In the genomic region with DNA sequence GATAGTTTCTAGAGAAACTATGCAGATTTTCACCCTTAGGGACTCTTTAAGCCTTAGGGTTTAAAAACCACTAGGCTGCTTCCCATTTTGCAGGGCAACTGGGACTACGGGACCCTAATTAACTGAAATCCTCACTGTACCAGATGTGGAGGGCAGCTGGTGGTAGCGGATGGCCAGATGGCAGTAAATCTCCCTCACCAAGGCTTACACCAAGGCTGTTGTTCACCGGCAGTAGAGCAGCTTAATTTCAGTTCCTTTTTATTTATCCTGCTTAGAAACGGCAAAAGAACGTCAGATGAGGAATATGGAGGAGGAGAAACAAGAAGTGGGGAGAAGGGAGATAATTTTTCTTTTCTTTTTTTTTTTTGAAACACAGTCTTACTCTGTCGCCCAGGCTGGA, we compare ENCODE assay signal across 11 cellular contexts. TPM values are rescaled to one million over a fixed set of nuclear protein-coding genes. Genes with fewer than 3 reads are reported as not detected.
A peak's percentile ranks its signal among the peaks of the same experiment; 100 is the strongest.
DNase-seq lines count a peak whose midpoint lies in the region; ATAC-seq lines count a peak whose summit lies in the region.
"Had no signal": no experiment of that assay in that cellular context is flagged by ENCODE, and none has a peak within 500 bp of the region (broad histone marks: within the 10 kb centered on the region; RNA-seq: fewer than 3 reads in every experiment).

No MANE protein-coding gene starts in this region.

- H3K36me3 Mint-ChIP-seq in T-helper 17 cell (ENCODE audit: low read depth) = no peaks in the 10 kb centered on the region
- H3K36me3 Mint-ChIP-seq in memory B cell = peaks cover 3% of the 10 kb centered on the region
- peaks cover 31% of the 10 kb centered on the region for H3K36me3 Mint-ChIP-seq in activated CD4-positive, alpha-beta memory T cell treated with anti-CD3 and anti-CD28 coated beads, Interleukin-2, amount 10 ng/mL, durations not matched to agents 7 days and 5 days (ENCODE audit: low read depth)

- POLR2A ChIA-PET in activated CD4-positive, alpha-beta memory T cell treated with anti-CD3 and anti-CD28 coated beads, Interleukin-2, amount 10 ng/mL, durations not matched to agents 7 days and 5 days (lab: Charles Lee) = interaction anchor here (0.7 kb wide), 1 partner anchor 57 kb away, joined by 3 read pairs; no protein-coding TSS in a partner anchor

- H3K9me3 Mint-ChIP-seq in memory B cell = no peaks in the 10 kb centered on the region
- no peaks in the 10 kb centered on the region for H3K9me3 Mint-ChIP-seq in activated CD4-positive, alpha-beta memory T cell treated with anti-CD3 and anti-CD28 coated beads, Interleukin-2, amount 10 ng/mL, durations not matched to agents 7 days and 5 days
- H3K9me3 Mint-ChIP-seq: stimulated activated naive CD8-positive, alpha-beta T cell treated with anti-CD3 and anti-CD28 coated beads, Interleukin-15, Interleukin-2, amounts not matched to agents 100 ng/mL and 50 ng/mL, for 24 hours had no signal

- H3K27me3 Mint-ChIP-seq in T-helper 17 cell = no peaks in the 10 kb centered on the region
- no peaks in the 10 kb centered on the region for H3K27me3 Mint-ChIP-seq in memory B cell
- no peaks in the 10 kb centered on the region for H3K27me3 Mint-ChIP-seq in activated CD4-positive, alpha-beta memory T cell treated with anti-CD3 and anti-CD28 coated beads, Interleukin-2, amount 10 ng/mL, durations not matched to agents 7 days and 5 days
- H3K27me3 Mint-ChIP-seq: stimulated activated naive CD8-positive, alpha-beta T cell treated with anti-CD3 and anti-CD28 coated beads, Interleukin-15, Interleukin-2, amounts not matched to agents 100 ng/mL and 50 ng/mL, for 24 hours had no signal

- no peaks in the 10 kb centered on the region for H3K9me3 ChIP-seq in T-helper 17 cell (ENCODE audit: control insufficient read depth, low read length, poor library complexity, severe bottlenecking)

- peak; percentile 92 for DNase-seq in D341Med (ENCODE audit: low spot score)
- DNase-seq in NCI-H1694 (lab: John Stamatoyannopoulos, UW) = peak; percentile 88
- DNase-seq in T-helper 17 cell = no peak
- DNase-seq in memory B cell (ENCODE audit: low spot score in 2 of 2) = peak; percentile 27 to 38
- DNase-seq in stimulated activated CD4-positive, alpha-beta T cell treated with anti-CD3 and anti-CD28 coated beads, Interleukin-4, amount 100 ng/mL, for 1 hour = no peak
- DNase-seq in hypothalamus (lab: John Stamatoyannopoulos, UW) = no peak
- no peak for DNase-seq in activated CD4-positive, alpha-beta memory T cell treated with anti-CD3 and anti-CD28 coated beads, Interleukin-2, amount 10 ng/mL, durations not matched to agents 7 days and 5 days
- DNase-seq in NCI-H2227 treated with DMSO at 0.1 percent for 48 hours (lab: John Stamatoyannopoulos, UW) = no peak
- DNase-seq: AML-193; stimulated activated CD4-positive, alpha-beta T cell treated with anti-CD3 and anti-CD28 coated beads, Interleukin-4, amount 100 ng/mL, for 4 hours had no signal

- CTCF ChIA-PET in activated CD4-positive, alpha-beta memory T cell treated with anti-CD3 and anti-CD28 coated beads, Interleukin-2, amount 10 ng/mL, durations not matched to agents 7 days and 5 days (lab: Charles Lee) = interaction anchor here (1.4 to 1.6 kb wide), 2 partner anchors 190 kb away, joined by 5 to 6 read pairs; no protein-coding TSS in a partner anchor

- H3K27ac Mint-ChIP-seq in T-helper 17 cell = no peak overlapping the region
- peak overlapping the region; percentile 21 for H3K27ac Mint-ChIP-seq in memory B cell
- H3K27ac Mint-ChIP-seq in activated CD4-positive, alpha-beta memory T cell treated with anti-CD3 and anti-CD28 coated beads, Interleukin-2, amount 10 ng/mL, durations not matched to agents 7 days and 5 days = no peak overlapping the region
- H3K27ac Mint-ChIP-seq: stimulated activated naive CD8-positive, alpha-beta T cell treated with anti-CD3 and anti-CD28 coated beads, Interleukin-15, Interleukin-2, amounts not matched to agents 100 ng/mL and 50 ng/mL, for 24 hours had no signal

- H3K4me1 Mint-ChIP-seq in T-helper 17 cell (peaks cover 31% of the 10 kb centered on the region), memory B cell (peaks cover 51% of the 10 kb centered on the region)
- H3K4me1 Mint-ChIP-seq in activated CD4-positive, alpha-beta memory T cell treated with anti-CD3 and anti-CD28 coated beads, Interleukin-2, amount 10 ng/mL, durations not matched to agents 7 days and 5 days = peaks cover 58% of the 10 kb centered on the region

- no peak overlapping the region for H3K4me3 Mint-ChIP-seq in T-helper 17 cell
- H3K4me3 Mint-ChIP-seq in memory B cell = peak overlapping the region; percentile 52
- H3K4me3 Mint-ChIP-seq in activated CD4-positive, alpha-beta memory T cell treated with anti-CD3 and anti-CD28 coated beads, Interleukin-2, amount 10 ng/mL, durations not matched to agents 7 days and 5 days = no peak overlapping the region
- H3K4me3 Mint-ChIP-seq: stimulated activated naive CD8-positive, alpha-beta T cell treated with anti-CD3 and anti-CD28 coated beads, Interleukin-15, Interleukin-2, amounts not matched to agents 100 ng/mL and 50 ng/mL, for 24 hours had no signal

- peak; percentile 28 for ATAC-seq in T-helper 17 cell
- ATAC-seq in memory B cell (ENCODE audit: low read depth) = peak; percentile 59

RNA-seq across cellular contexts. Expression of a gene that starts 6.5 kb away (rescaled TPM):
- total RNA-seq in T-helper 17 cell = 10 to 100 TPM; 14.2 to 15.6 TPM
- total RNA-seq in activated CD4-positive, alpha-beta memory T cell treated with anti-CD3 and anti-CD28 coated beads, Interleukin-2, amount 10 ng/mL, durations not matched to agents 7 days and 5 days = 10 to 100 TPM; 18.5 to 19.3 TPM

RNA-seq across cellular contexts. Expression of a gene that starts 8.2 kb away (rescaled TPM):
- total RNA-seq in T-helper 17 cell = 10 to 100 TPM; 92.2 to 98.6 TPM
- 100 to 1,000 TPM; 112 to 118 TPM for total RNA-seq in activated CD4-positive, alpha-beta memory T cell treated with anti-CD3 and anti-CD28 coated beads, Interleukin-2, amount 10 ng/mL, durations not matched to agents 7 days and 5 days

RNA-seq across cellular contexts. Expression of a gene that starts 29.1 kb away (rescaled TPM):
- 10 to 100 TPM; 45.4 to 48.3 TPM for total RNA-seq in T-helper 17 cell
- 10 to 100 TPM; 76.6 to 80.4 TPM for total RNA-seq in activated CD4-positive, alpha-beta memory T cell treated with anti-CD3 and anti-CD28 coated beads, Interleukin-2, amount 10 ng/mL, durations not matched to agents 7 days and 5 days

RNA-seq across cellular contexts. Expression of a gene that starts 32.6 kb away (rescaled TPM):
- 1 to 10 TPM; 5.9 to 7.9 TPM for total RNA-seq in T-helper 17 cell
- total RNA-seq in activated CD4-positive, alpha-beta memory T cell treated with anti-CD3 and anti-CD28 coated beads, Interleukin-2, amount 10 ng/mL, durations not matched to agents 7 days and 5 days = 10 to 100 TPM; 11.3 to 13.6 TPM

Comparison
In these comparisons a context has a peak if more than half of its experiments do, and no peak if none do; other contexts are left out.
1. DNase-seq: peak in D341Med (single experiment), NCI-H1694 (single experiment) and memory B cell (2 of 2); none in T-helper 17 cell (0 of 3), stimulated activated CD4-positive, alpha-beta T cell treated with anti-CD3 and anti-CD28 coated beads, Interleukin-4, amount 100 ng/mL, for 1 hour (single experiment), hypothalamus (0 of 51), activated CD4-positive, alpha-beta memory T cell treated with anti-CD3 and anti-CD28 coated beads, Interleukin-2, amount 10 ng/mL, durations not matched to agents 7 days and 5 days (single experiment) and NCI-H2227 treated with DMSO at 0.1 percent for 48 hours (single experiment).